ENCODE assay signal across 23 cellular contexts in the genomic region with DNA sequence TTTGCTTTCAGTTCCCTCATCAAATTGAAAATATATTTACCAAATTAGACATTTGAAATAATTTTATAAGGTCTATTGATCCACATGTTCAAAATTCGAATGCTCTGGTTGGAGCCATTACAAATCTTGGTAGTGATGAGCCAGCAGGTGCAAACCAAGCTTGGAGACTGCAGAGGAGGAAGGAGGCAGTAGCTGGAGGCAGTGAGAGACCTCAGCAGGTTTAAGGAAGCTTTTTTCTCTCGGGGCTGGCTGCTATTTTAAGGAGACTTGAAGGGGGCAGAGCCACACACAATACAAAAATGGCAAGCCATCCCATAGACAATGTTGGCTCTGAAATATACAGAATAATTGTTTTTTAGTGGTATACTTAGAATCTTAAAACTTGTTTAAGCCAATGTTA.
"Had no signal": no experiment of that assay in that cellular context is flagged by ENCODE, and none has a peak within 500 bp of the region (broad histone marks: within the 10 kb centered on the region; RNA-seq: fewer than 3 reads in every experiment).

No MANE protein-coding gene starts in this region.

- H3K36me3 Mint-ChIP-seq: naive thymus-derived CD4-positive, alpha-beta T cell; natural killer cell treated with Interleukin-12 subunit alpha and Interleukin-12 subunit beta and Interleukin-15 and Interleukin-18, amount 100 ng/mL, for 72 hours; stimulated activated naive B cell treated with anti-CD40 and anti-IgM and Interleukin-4, amounts not matched to agents 10 μg/mL and 1 μg/mL and 100 μg/mL, for 72 hours had no signal

- DNase-seq: hippocampal formation; kidney glomerular epithelial cell; left colon; left lung; lower lobe of right lung; mammary epithelial cell; mesenchymal stem cell; mucosa of descending colon; naive thymus-derived CD4-positive, alpha-beta T cell; psoas muscle; right lobe of liver; stimulated activated CD4-positive, alpha-beta T cell treated with anti-CD3 and anti-CD28 coated beads, Interleukin-12 subunit alpha, Interleukin-12 subunit beta, amount 100 ng/mL, for 4 hours; stimulated activated CD4-positive, alpha-beta T cell treated with anti-CD3 and anti-CD28 coated beads, Interleukin-15, amount 100 ng/mL, for 24 hours; stimulated activated CD4-positive, alpha-beta T cell treated with anti-CD3 and anti-CD28 coated beads, Interleukin-2, amount 100 ng/mL, for 24 hours; stimulated activated CD4-positive, alpha-beta T cell treated with anti-CD3 and anti-CD28 coated beads, Interleukin-4, amount 100 ng/mL, for 1 hour; stimulated activated naive B cell treated with anti-CD40 and anti-IgM and Interleukin-4, amounts not matched to agents 10 μg/mL and 1 μg/mL and 100 μg/mL, for 72 hours; stimulated activated naive CD8-positive, alpha-beta T cell treated with anti-CD3 and anti-CD28 coated beads, Interleukin-15, Interleukin-2, amounts not matched to agents 100 U/mL and 50 U/mL, for 24 hours; stomach; tibial artery; trophoblast cell; upper lobe of right lung had no signal

- H3K9me3 Mint-ChIP-seq: naive thymus-derived CD4-positive, alpha-beta T cell; natural killer cell treated with Interleukin-12 subunit alpha and Interleukin-12 subunit beta and Interleukin-15 and Interleukin-18, amount 100 ng/mL, for 72 hours; neural crest cell; stimulated activated naive B cell treated with anti-CD40 and anti-IgM and Interleukin-4, amounts not matched to agents 10 μg/mL and 1 μg/mL and 100 μg/mL, for 72 hours had no signal

- H3K4me3 Mint-ChIP-seq: naive thymus-derived CD4-positive, alpha-beta T cell; natural killer cell treated with Interleukin-12 subunit alpha and Interleukin-12 subunit beta and Interleukin-15 and Interleukin-18, amount 100 ng/mL, for 72 hours; neural crest cell; stimulated activated naive B cell treated with anti-CD40 and anti-IgM and Interleukin-4, amounts not matched to agents 10 μg/mL and 1 μg/mL and 100 μg/mL, for 72 hours had no signal

- H3K27ac Mint-ChIP-seq: naive thymus-derived CD4-positive, alpha-beta T cell; natural killer cell treated with Interleukin-12 subunit alpha and Interleukin-12 subunit beta and Interleukin-15 and Interleukin-18, amount 100 ng/mL, for 72 hours; stimulated activated naive B cell treated with anti-CD40 and anti-IgM and Interleukin-4, amounts not matched to agents 10 μg/mL and 1 μg/mL and 100 μg/mL, for 72 hours had no signal
